Comparison of ENCODE assay signal across 8 cellular contexts in genomic region chr15:80695099-80695910, GRCh38. TPM values are rescaled to one million over a fixed set of nuclear protein-coding genes. Genes with fewer than 3 reads are reported as not detected.
DNase-seq lines count a peak whose midpoint lies in the region; ATAC-seq and TF ChIP-seq lines count a peak whose summit lies in the region.

Gene ABHD17C (plus strand): TSS chr15:80695310. CDS start chr15:80695430, 120 bp downstream.

- H3K36me3 ChIP-seq in breast epithelium, result no peaks in the 10 kb centered on the region

- ATAC-seq in GM21619 (IDR thresholded peaks at IDR 0.05; ENCODE audit: unreplicated experiment), result peak; percentile 69

- DNase-seq in EL (peak; percentile 65), T-helper 22 cell (ENCODE audit: low read depth) (peak; percentile 12), breast epithelium (ENCODE audit: low spot score in 2 of 2) (peak; percentile 18 to 61), skeletal muscle cell (ENCODE audit: low read depth) (no peak), GDM1 (lab: John Stamatoyannopoulos, UW) (no peak)
- DNase-seq in Jurkat, Clone E6-1 (ENCODE audit: low read depth, low spot score), result no peak

- no peak for TF ChIP-seq POLR2A in breast epithelium (IDR thresholded peaks at IDR 0.05)

- intact Hi-C loops in breast epithelium (cut with DNase I; ENCODE audit: low total_unique reads), result loop anchor here (10.0 kb wide), 1 partner anchor 1979 kb away; no protein-coding TSS in a partner anchor

- no peaks in the 10 kb centered on the region for H3K9me3 ChIP-seq in breast epithelium
- H3K9me3 ChIP-seq in iPS-18c (ENCODE audit: control insufficient read depth, insufficient read depth, low read length), result peaks cover 2% of the 10 kb centered on the region

- TF ChIP-seq CTCF in breast epithelium (IDR thresholded peaks at IDR 0.05), result no peak

- H3K27ac ChIP-seq in breast epithelium, result peak within 1 kb of the TSS; percentile 75 to 88

- peak within 1 kb of the TSS; percentile 57 for H3K4me3 ChIP-seq in Jurkat, Clone E6-1 (ENCODE audit: low read length)
- peak within 1 kb of the TSS; percentile 76 to 89 (median 78) for H3K4me3 ChIP-seq in breast epithelium
- H3K4me3 ChIP-seq in iPS-18c (ENCODE audit: insufficient read depth, low read depth, low read length), result peak within 1 kb of the TSS; percentile 73
- peak within 1 kb of the TSS; percentile 77 for H3K4me3 ChIP-seq in skeletal muscle cell (ENCODE audit: low read depth, low read length)

- H3K4me1 ChIP-seq in breast epithelium, result peaks cover 0 to 6% of the 10 kb centered on the region in 2 donors

- H3K27me3 ChIP-seq in breast epithelium, result no peaks in the 10 kb centered on the region

RNA-seq across cellular contexts. Expression of gene ABHD17C, which starts in this region (rescaled TPM):
- 8.9 TPM for polyA plus RNA-seq in Jurkat, Clone E6-1 (2012; ENCODE audit: insufficient read depth, insufficient read length)
- 1 to 10 TPM; 1.3 to 5.2 (median 5.1) TPM for total RNA-seq in breast epithelium

Comparison
In these comparisons a context has a peak if more than half of its experiments do, and no peak if none do; other contexts are left out.
1. DNase-seq: peak in EL (single experiment), T-helper 22 cell (single experiment) and breast epithelium (2 of 2); none in Jurkat, Clone E6-1 (single experiment), skeletal muscle cell (single experiment) and GDM1 (single experiment).
2. Peak in every context shown above with its lines, with median percentiles within 50 percentile points of each other: H3K4me3 ChIP-seq.